Comparison of ENCODE assay signal across 26 cellular contexts in the genomic region with DNA sequence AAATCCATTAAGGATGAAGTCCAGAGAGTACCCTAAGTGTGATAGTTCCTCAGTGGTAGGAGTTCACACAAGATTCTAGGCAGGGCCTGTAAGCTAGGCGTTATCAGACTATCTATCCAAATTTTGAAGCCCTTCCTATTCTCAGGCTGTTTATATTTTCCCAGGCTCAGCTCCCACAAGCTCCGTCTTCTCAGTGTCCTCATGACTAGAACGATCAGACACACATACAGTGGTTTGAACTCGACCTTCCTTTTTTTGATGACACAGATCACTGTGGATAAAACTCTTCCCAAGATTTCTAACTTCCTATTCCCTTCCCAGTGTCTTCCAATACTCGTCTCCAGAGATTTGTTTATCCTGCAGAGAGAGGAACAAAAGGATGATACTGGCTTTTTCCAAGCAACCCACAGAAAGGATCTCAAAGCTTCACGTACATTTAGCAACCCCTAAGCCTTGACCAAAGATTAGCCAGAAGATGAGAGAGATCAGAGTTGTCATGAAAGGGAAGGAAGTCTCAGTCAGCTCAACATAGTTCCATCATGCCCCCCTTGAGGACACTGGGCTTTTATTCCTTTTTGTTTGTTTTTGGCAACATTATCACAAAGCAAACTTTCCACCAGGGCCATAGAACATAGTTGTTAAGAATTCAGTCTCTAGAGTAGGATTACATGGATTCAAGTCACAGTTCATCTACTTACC. TPM values are rescaled to one million over a fixed set of nuclear protein-coding genes. Genes with fewer than 3 reads are reported as not detected.
"Had no signal": no experiment of that assay in that cellular context is flagged by ENCODE, and none has a peak within 500 bp of the region (broad histone marks: within the 10 kb centered on the region; RNA-seq: fewer than 3 reads in every experiment).

No MANE protein-coding gene starts in this region.

- H3K36me3 Mint-ChIP-seq: neural progenitor cell; stimulated activated naive B cell treated with anti-CD40 and anti-IgM and Interleukin-4, amounts not matched to agents 10 μg/mL and 1 μg/mL and 100 μg/mL, for 72 hours had no signal

- H3K27me3 ChIP-seq: foreskin keratinocyte, gastroesophageal sphincter, heart left ventricle, neural progenitor cell, right atrium auricular region, sigmoid colon, spleen, tibial nerve, upper lobe of left lung had no signal

- H3K9ac ChIP-seq: neural progenitor cell had no signal

- H3K4me3 Mint-ChIP-seq: naive thymus-derived CD4-positive, alpha-beta T cell; nephron; neural progenitor cell; stimulated activated naive B cell treated with anti-CD40 and anti-IgM and Interleukin-4, amounts not matched to agents 10 μg/mL and 1 μg/mL and 100 μg/mL, for 72 hours; stimulated activated naive CD8-positive, alpha-beta T cell treated with anti-CD3 and anti-CD28 coated beads, Interleukin-15, Interleukin-2, amounts not matched to agents 100 ng/mL and 50 ng/mL, for 24 hours had no signal

- H3K4me2 ChIP-seq: neural progenitor cell had no signal

- H3K36me3 ChIP-seq: gastroesophageal sphincter, heart left ventricle, neural progenitor cell, prostate gland, right atrium auricular region, sigmoid colon, spleen, thoracic aorta, tibial nerve, upper lobe of left lung had no signal

- H3K9me3 ChIP-seq: prostate gland, right atrium auricular region, sigmoid colon had no signal

- DNase-seq: dorsolateral prefrontal cortex; effector CD4-positive, alpha-beta T cell; foreskin keratinocyte; heart left ventricle; hippocampal formation; kidney glomerular epithelial cell; left colon; mesendoderm; midbrain; naive thymus-derived CD4-positive, alpha-beta T cell; nucleus accumbens; sigmoid colon; spleen; stimulated activated CD4-positive, alpha-beta T cell treated with anti-CD3 and anti-CD28 coated beads, Interleukin-4, amount 100 ng/mL, for 4 hours; stimulated activated naive B cell treated with anti-CD40 and anti-IgM and Interleukin-4, amounts not matched to agents 10 μg/mL and 1 μg/mL and 100 μg/mL, for 72 hours; upper lobe of left lung had no signal

- H3K27ac Mint-ChIP-seq: naive thymus-derived CD4-positive, alpha-beta T cell; nephron; neural progenitor cell; stimulated activated naive B cell treated with anti-CD40 and anti-IgM and Interleukin-4, amounts not matched to agents 10 μg/mL and 1 μg/mL and 100 μg/mL, for 72 hours; stimulated activated naive CD8-positive, alpha-beta T cell treated with anti-CD3 and anti-CD28 coated beads, Interleukin-15, Interleukin-2, amounts not matched to agents 100 ng/mL and 50 ng/mL, for 24 hours had no signal

- H3K4me1 ChIP-seq: foreskin keratinocyte, gastroesophageal sphincter, heart left ventricle, neural progenitor cell, prostate gland, right atrium auricular region, sigmoid colon, spleen, tibial nerve, upper lobe of left lung had no signal

- H3K4me3 ChIP-seq: dorsolateral prefrontal cortex, gastroesophageal sphincter, heart left ventricle, neural progenitor cell, prostate gland, right atrium auricular region, sigmoid colon, spleen, thoracic aorta, tibial nerve, upper lobe of left lung had no signal

- H3K27me3 Mint-ChIP-seq: stimulated activated naive B cell treated with anti-CD40 and anti-IgM and Interleukin-4, amounts not matched to agents 10 μg/mL and 1 μg/mL and 100 μg/mL, for 72 hours; stimulated activated naive CD8-positive, alpha-beta T cell treated with anti-CD3 and anti-CD28 coated beads, Interleukin-15, Interleukin-2, amounts not matched to agents 100 ng/mL and 50 ng/mL, for 24 hours had no signal

- ATAC-seq: esophagus mucosa; foreskin keratinocyte; gastroesophageal sphincter; left colon; naive thymus-derived CD4-positive, alpha-beta T cell; stimulated activated naive B cell treated with anti-CD40 and anti-IgM and Interleukin-4, amounts not matched to agents 10 μg/mL and 1 μg/mL and 100 μg/mL, for 72 hours had no signal

- H3K4me1 Mint-ChIP-seq: naive thymus-derived CD4-positive, alpha-beta T cell; nephron; neural progenitor cell; stimulated activated naive B cell treated with anti-CD40 and anti-IgM and Interleukin-4, amounts not matched to agents 10 μg/mL and 1 μg/mL and 100 μg/mL, for 72 hours had no signal

- H2AFZ ChIP-seq: neural progenitor cell had no signal

- H3K27ac ChIP-seq: dorsolateral prefrontal cortex, epithelial cell of prostate, foreskin keratinocyte, gastroesophageal sphincter, neural progenitor cell, prostate gland, right atrium auricular region, sigmoid colon, spleen, thoracic aorta, tibial nerve, upper lobe of left lung had no signal

RNA-seq across cellular contexts. Expression of a gene that starts 42.3 kb away (rescaled TPM):
- total RNA-seq: foreskin keratinocyte; naive thymus-derived CD4-positive, alpha-beta T cell had no signal
- polyA plus RNA-seq: foreskin keratinocyte had no signal
